ENCODE assay signal across 9 cellular contexts in genomic region chr3:69288161-69288895, GRCh38.
DNase-seq lines count a peak whose midpoint lies in the region; ATAC-seq, FAIRE-seq and TF ChIP-seq lines count a peak whose summit lies in the region.
"Had no signal": no experiment of that assay in that cellular context is flagged by ENCODE, and none has a peak within 500 bp of the region (broad histone marks: within the 10 kb centered on the region; RNA-seq: fewer than 3 reads in every experiment).

No MANE protein-coding gene starts in this region.

- peak; percentile 73 to 74 for DNase-seq in activated T-cell treated with anti-CD3 and anti-CD28 coated beads, Interleukin-2, amount 50 U/mL, for 72 hours
- DNase-seq in progenitor cell of endocrine pancreas (ENCODE audit: low spot score, unreplicated experiment) (no peak), frontal cortex (ENCODE audit: low spot score in 2 of 2) (no peak), GDM1 (lab: John Stamatoyannopoulos, UW) (no peak), SW480 (ENCODE audit: low spot score) (no peak)
- DNase-seq in central memory CD4-positive, alpha-beta T cell = no peak

- no peaks in the 10 kb centered on the region for H3K9me3 Mint-ChIP-seq in activated T-cell treated with anti-CD3 and anti-CD28 coated beads, Interleukin-2, amount 50 U/mL, for 72 hours
- no peaks in the 10 kb centered on the region for H3K9me3 Mint-ChIP-seq in progenitor cell of endocrine pancreas (ENCODE audit: low read depth)

- H3K4me3 Mint-ChIP-seq in activated T-cell treated with anti-CD3 and anti-CD28 coated beads, Interleukin-2, amount 50 U/mL, for 72 hours = peak overlapping the region; percentile 72 to 76
- H3K4me3 Mint-ChIP-seq in progenitor cell of endocrine pancreas (ENCODE audit: low read depth) = peak overlapping the region; percentile 1

- H3K36me3 Mint-ChIP-seq in activated T-cell treated with anti-CD3 and anti-CD28 coated beads, Interleukin-2, amount 50 U/mL, for 72 hours (ENCODE audit: insufficient read depth in 2 of 2) = peaks cover 0 to 2% of the 10 kb centered on the region in 2 donors
- peaks cover 9% of the 10 kb centered on the region for H3K36me3 Mint-ChIP-seq in progenitor cell of endocrine pancreas (ENCODE audit: insufficient read depth)

- peaks cover 4% of the 10 kb centered on the region for H3K27me3 Mint-ChIP-seq in activated T-cell treated with anti-CD3 and anti-CD28 coated beads, Interleukin-2, amount 50 U/mL, for 72 hours (ENCODE audit: low read depth)
- no peaks in the 10 kb centered on the region for H3K27me3 Mint-ChIP-seq in progenitor cell of endocrine pancreas

- peak; percentile 94 for ATAC-seq in GM18867 (IDR thresholded peaks at IDR 0.05; ENCODE audit: unreplicated experiment)
- peak; percentile 82 for ATAC-seq in HG03039 (IDR thresholded peaks at IDR 0.05; ENCODE audit: unreplicated experiment)
- ATAC-seq in activated T-cell treated with anti-CD3 and anti-CD28 coated beads, Interleukin-2, amount 50 U/mL, for 72 hours (replicated peaks in 1 of 2) = peak; percentile 99
- ATAC-seq: HCT116 had no signal

- H3K27ac Mint-ChIP-seq in activated T-cell treated with anti-CD3 and anti-CD28 coated beads, Interleukin-2, amount 50 U/mL, for 72 hours = peak overlapping the region; percentile 20
- H3K27ac Mint-ChIP-seq in progenitor cell of endocrine pancreas = peak overlapping the region; percentile 81

- peaks cover 39% of the 10 kb centered on the region for H3K4me1 Mint-ChIP-seq in activated T-cell treated with anti-CD3 and anti-CD28 coated beads, Interleukin-2, amount 50 U/mL, for 72 hours (ENCODE audit: low read depth)
- H3K4me1 Mint-ChIP-seq in progenitor cell of endocrine pancreas (ENCODE audit: low read depth) = peaks cover 29% of the 10 kb centered on the region

- TF ChIP-seq CTCF in progenitor cell of endocrine pancreas (IDR thresholded peaks at IDR 0.05; ENCODE audit: unreplicated experiment) = no peak

- FAIRE-seq in frontal cortex (lab: Jason Lieb, UNC) = no peak

Comparison
In these comparisons a context has a peak if more than half of its experiments do, and no peak if none do; other contexts are left out.
1. DNase-seq: peak in activated T-cell treated with anti-CD3 and anti-CD28 coated beads, Interleukin-2, amount 50 U/mL, for 72 hours (2 of 2); none in progenitor cell of endocrine pancreas (single experiment), frontal cortex (0 of 2), central memory CD4-positive, alpha-beta T cell (single experiment), GDM1 (single experiment) and SW480 (single experiment).
2. Peak in every context shown above with its lines, with median percentiles within 50 percentile points of each other: ATAC-seq.